ENCODE assay signal across 1 cellular context in the genomic region with DNA sequence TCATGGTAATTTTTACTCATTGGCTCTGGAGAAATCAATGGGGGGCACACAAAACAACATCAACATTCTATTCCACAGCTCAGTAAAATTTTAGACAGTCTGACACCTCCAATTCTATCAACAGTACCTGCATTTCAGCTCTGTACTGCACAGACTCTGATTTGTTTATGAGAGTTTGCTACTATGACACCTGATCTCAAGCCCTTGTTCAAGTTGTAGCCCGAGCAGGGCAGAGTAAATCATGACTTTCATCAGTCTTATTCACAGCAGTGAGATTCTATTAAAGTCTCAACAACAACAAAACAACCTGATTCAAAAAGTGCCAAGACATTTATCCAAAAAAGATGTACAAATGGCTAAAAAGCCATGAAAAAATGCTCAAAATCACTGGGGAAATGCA.
TF ChIP-seq lines count a peak whose summit lies in the region.

No MANE protein-coding gene starts in this region.

TF ChIP-seq in IMR-90, 13 proteins besides CTCF, POLR2A, EP300 and RAD21 (continued from another document):
- TF ChIP-seq, protein P1, sequence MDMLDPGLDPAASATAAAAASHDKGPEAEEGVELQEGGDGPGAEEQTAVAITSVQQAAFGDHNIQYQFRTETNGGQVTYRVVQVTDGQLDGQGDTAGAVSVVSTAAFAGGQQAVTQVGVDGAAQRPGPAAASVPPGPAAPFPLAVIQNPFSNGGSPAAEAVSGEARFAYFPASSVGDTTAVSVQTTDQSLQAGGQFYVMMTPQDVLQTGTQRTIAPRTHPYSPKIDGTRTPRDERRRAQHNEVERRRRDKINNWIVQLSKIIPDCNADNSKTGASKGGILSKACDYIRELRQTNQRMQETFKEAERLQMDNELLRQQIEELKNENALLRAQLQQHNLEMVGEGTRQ (IDR thresholded peaks at IDR 0.05; ENCODE audit: low read depth, low read length), result no peak
